Comparison of ENCODE assay signal across 29 cellular contexts in the genomic region with DNA sequence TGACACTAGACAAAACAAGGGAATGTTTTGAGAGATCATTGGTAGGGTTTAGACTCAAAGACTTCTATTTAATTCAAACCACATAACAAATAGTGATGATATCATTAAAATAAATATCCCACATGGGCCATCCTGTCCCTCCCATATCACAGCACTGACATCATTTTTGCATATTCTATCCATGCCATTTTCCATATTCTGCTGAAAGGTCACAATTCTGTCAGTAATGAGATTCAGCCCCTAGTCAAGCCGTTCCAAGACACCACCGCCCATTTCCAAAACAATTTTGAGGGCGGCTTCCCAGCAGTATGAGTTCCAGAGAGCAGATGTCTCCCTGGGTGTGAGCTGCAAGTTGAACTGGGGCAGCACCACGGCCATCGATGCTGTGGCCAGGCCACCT.
"Had no signal": no experiment of that assay in that cellular context is flagged by ENCODE, and none has a peak within 500 bp of the region (broad histone marks: within the 10 kb centered on the region; RNA-seq: fewer than 3 reads in every experiment).

No MANE protein-coding gene starts in this region.

- H3K27ac Mint-ChIP-seq: activated B cell treated with CpG ODN at 0.5 μM for 24 hours; activated CD8-positive, alpha-beta T cell treated with anti-CD3 and anti-CD28 coated beads for 36 hours; activated naive CD8-positive, alpha-beta T cell; activated T-helper 17 cell treated with anti-CD3 and anti-CD28 coated beads, Interleukin-2, amount 50 U/mL, for 72 hours; effector memory CD8-positive, alpha-beta T cell; T-helper 2 cell treated with Interferon-gamma antibody and Interleukin-4, amounts not matched to agents 5 μg/mL and 100 μg/mL, for 36 hours had no signal

- H3K9me3 Mint-ChIP-seq: activated B cell treated with CpG ODN at 0.5 μM for 24 hours; activated CD8-positive, alpha-beta T cell treated with anti-CD3 and anti-CD28 coated beads for 36 hours; activated T-cell treated with anti-CD3 and anti-CD28 coated beads, Interleukin-2, amount 50 U/mL, for 4 hours; activated T-helper 17 cell treated with anti-CD3 and anti-CD28 coated beads, Interleukin-2, amount 50 U/mL, for 72 hours; effector memory CD8-positive, alpha-beta T cell; T-helper 2 cell treated with Interferon-gamma antibody and Interleukin-4, amounts not matched to agents 5 μg/mL and 100 μg/mL, for 36 hours had no signal

- H3K36me3 ChIP-seq: esophagus muscularis mucosa, WERI-Rb-1 had no signal

- H3K9me3 ChIP-seq: body of pancreas, esophagus muscularis mucosa had no signal

- H3K27ac ChIP-seq: body of pancreas, esophagus muscularis mucosa, WERI-Rb-1 had no signal

- H3K36me3 Mint-ChIP-seq: activated naive CD8-positive, alpha-beta T cell had no signal

- H3K4me1 ChIP-seq: body of pancreas had no signal

- H3K27me3 ChIP-seq: body of pancreas, esophagus muscularis mucosa had no signal

- H3K4me3 Mint-ChIP-seq: activated B cell treated with CpG ODN at 0.5 μM for 24 hours; activated CD8-positive, alpha-beta T cell treated with anti-CD3 and anti-CD28 coated beads for 36 hours; activated naive CD8-positive, alpha-beta T cell; activated T-cell treated with anti-CD3 and anti-CD28 coated beads, Interleukin-2, amount 50 U/mL, for 4 hours; activated T-helper 17 cell treated with anti-CD3 and anti-CD28 coated beads, Interleukin-2, amount 50 U/mL, for 72 hours; effector memory CD8-positive, alpha-beta T cell; T-helper 2 cell treated with Interferon-gamma antibody and Interleukin-4, amounts not matched to agents 5 μg/mL and 100 μg/mL, for 36 hours had no signal

- H3K4me1 Mint-ChIP-seq: activated B cell treated with CpG ODN at 0.5 μM for 24 hours; activated T-helper 17 cell treated with anti-CD3 and anti-CD28 coated beads, Interleukin-2, amount 50 U/mL, for 72 hours had no signal

- H3K4me3 ChIP-seq: body of pancreas, esophagus muscularis mucosa had no signal

- DNase-seq: activated B cell treated with CpG ODN at 0.5 μM for 24 hours; activated CD4-positive, alpha-beta T cell treated with anti-CD3 and anti-CD28 coated beads for 48 hours; activated CD4-positive, alpha-beta T cell treated with anti-CD3 and anti-CD28 coated beads, Interleukin-2, amount 50 U/mL, for 1 hour; activated CD4-positive, alpha-beta T cell treated with anti-CD3 and anti-CD28 coated beads, Interleukin-2, amount 50 U/mL, for 48 hours; activated CD8-positive, alpha-beta memory T cell treated with anti-CD3 and anti-CD28 coated beads for 24 hours; activated CD8-positive, alpha-beta T cell treated with anti-CD3 and anti-CD28 coated beads for 36 hours; activated effector memory CD4-positive, alpha-beta T cell treated with Interleukin-2 at 50 U/mL for 16 hours; activated gamma-delta T cell treated with Interleukin-2 at 50 U/mL for 16 hours; activated naive CD4-positive, alpha-beta T cell treated with anti-CD3 and anti-CD28 coated beads, Interleukin-2, amount 50 U/mL, for 16 hours; activated naive CD4-positive, alpha-beta T cell treated with Interleukin-2 at 50 U/mL for 16 hours; activated T-cell treated with anti-CD3 and anti-CD28 coated beads, Interleukin-2, amount 50 U/mL, for 4 hours; amniotic stem cell; aorta; body of pancreas; caudate nucleus; cortex of kidney; dermis blood vessel endothelial cell; effector CD4-positive, alpha-beta T cell; effector memory CD8-positive, alpha-beta T cell; erythroblast; head of caudate nucleus; hippocampal formation; T1000; WERI-Rb-1 had no signal

- ATAC-seq: activated CD4-positive, CD25-positive, alpha-beta regulatory T cell treated with anti-CD3 and anti-CD28 coated beads, Interleukin-2, amount 50 U/mL, for 24 hours; activated CD8-positive, alpha-beta T cell treated with anti-CD3 and anti-CD28 coated beads for 36 hours; activated T-cell treated with anti-CD3 and anti-CD28 coated beads, Interleukin-2, amount 50 U/mL, for 4 hours; activated T-helper 17 cell treated with anti-CD3 and anti-CD28 coated beads, Interleukin-2, amount 50 U/mL, for 72 hours; body of pancreas; effector memory CD8-positive, alpha-beta T cell had no signal
